9 cellular contexts compared by ENCODE assay signal in the genomic region with DNA sequence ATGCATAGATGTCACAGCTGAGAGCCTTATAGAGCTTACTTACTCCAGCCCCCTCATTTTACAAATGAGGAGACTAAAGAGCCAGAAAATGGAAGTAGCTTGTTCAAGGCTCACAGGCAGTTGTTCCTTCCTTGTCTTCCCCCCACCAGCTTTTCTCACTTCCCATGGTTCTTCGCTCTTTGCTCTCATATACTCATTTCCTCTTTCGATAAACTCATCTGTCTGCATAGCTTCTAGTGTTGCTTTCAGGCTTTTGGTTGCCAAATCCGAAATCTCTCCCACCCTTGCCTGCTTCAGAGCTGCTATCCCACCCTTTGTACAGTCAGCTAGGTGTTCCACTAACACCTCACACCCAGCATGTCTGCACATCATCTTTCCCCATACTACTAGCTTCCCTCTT. TPM values are rescaled to one million over a fixed set of nuclear protein-coding genes. Genes with fewer than 3 reads are reported as not detected.
DNase-seq lines count a peak whose midpoint lies in the region; ATAC-seq and TF ChIP-seq lines count a peak whose summit lies in the region.
"Had no signal": no experiment of that assay in that cellular context is flagged by ENCODE, and none has a peak within 500 bp of the region (broad histone marks: within the 10 kb centered on the region; RNA-seq: fewer than 3 reads in every experiment).

No MANE protein-coding gene starts in this region.

- no peaks in the 10 kb centered on the region for H3K79me2 ChIP-seq in PC-3 (ENCODE audit: low read length)

- H3F3A ChIP-seq in PC-3 (ENCODE audit: low read length, unreplicated experiment): no peaks in the 10 kb centered on the region

- intact Hi-C loops in PC-3 (cut with micrococcal nuclease): no loop called here

- H3K4me2 ChIP-seq in PC-3 (ENCODE audit: low read length): no peak overlapping the region

- no peaks in the 10 kb centered on the region for H3K9me2 ChIP-seq in PC-3 (replicated peaks; ENCODE audit: low read length)

- H2AFZ ChIP-seq in PC-3 (ENCODE audit: low read length): no peak overlapping the region

- H4K20me1 ChIP-seq in PC-3 (ENCODE audit: low read length): no peaks in the 10 kb centered on the region

- ATAC-seq in GM18873 (IDR thresholded peaks at IDR 0.05; ENCODE audit: low FRiP score, unreplicated experiment) (peak; percentile 64), HG02938 (IDR thresholded peaks at IDR 0.05; ENCODE audit: unreplicated experiment) (peak; percentile 74), PC-3 (no peak)

- no peaks in the 10 kb centered on the region for H3K36me3 ChIP-seq in neutrophil
- no peaks in the 10 kb centered on the region for H3K36me3 ChIP-seq in PC-3 (ENCODE audit: low read depth, low read length)

- BruUV-seq in PC-3 (replicated peaks; lab: Mats Ljungman, UMichigan): no TSS peak

- H3K4me1 ChIP-seq in neutrophil (ENCODE audit: control insufficient read depth in 1 of 2, insufficient read depth in 1 of 2, low read depth in 1 of 2, low read length in 1 of 2) (peaks cover 15 to 16% of the 10 kb centered on the region in 2 experiments), PC-3 (ENCODE audit: insufficient read depth, low read length) (no peaks in the 10 kb centered on the region)

- H3K27ac ChIP-seq in neutrophil (peak overlapping the region; percentile 62), PC-3 (ENCODE audit: low read length) (no peak overlapping the region)

- POLR2A ChIA-PET in PC-3 (lab: Charles Lee; ENCODE audit: unreplicated experiment): no interaction called here

- DNase-seq in SKM-1 treated with dmso at 0.1 percent for 144 hours (lab: John Stamatoyannopoulos, UW; ENCODE audit: unreplicated experiment) (peak; percentile 67), PC-3 (no peak), NCI-H226 (no peak), hippocampal formation (lab: John Stamatoyannopoulos, UW) (no peak)
- no peak for DNase-seq in NK-92 treated with Interleukin-12 subunit alpha and Interleukin-12 subunit beta, amount 100 ng/mL, for 24 hours (lab: John Stamatoyannopoulos, UW)
- DNase-seq: IMR-90 had no signal

- H3K27me3 ChIP-seq in neutrophil: no peaks in the 10 kb centered on the region
- H3K27me3 ChIP-seq in PC-3 (ENCODE audit: low read length): no peaks in the 10 kb centered on the region

- H3K4me3 ChIP-seq in neutrophil (ENCODE audit: low read depth in 1 of 2, low read length in 1 of 2) (no peak overlapping the region), PC-3 (ENCODE audit: low read length) (no peak overlapping the region)

- TF ChIP-seq CTCF in neutrophil (IDR thresholded peaks at IDR 0.05) (no peak), PC-3 (conservative IDR thresholded peaks at IDR 0.05; ENCODE audit: low read depth, low read length) (no peak)

- H3K9me3 ChIP-seq in neutrophil (no peaks in the 10 kb centered on the region), PC-3 (ENCODE audit: low read length) (no peaks in the 10 kb centered on the region)

- CTCF ChIA-PET in PC-3 (lab: Charles Lee): no interaction called here

- no peak overlapping the region for H3K9ac ChIP-seq in PC-3 (ENCODE audit: low read length)

RNA-seq across cellular contexts. Expression of a gene that starts 25.0 kb away (rescaled TPM):
- total RNA-seq in PC-3 (2014; rRNA removed): not detected in 2 replicates
- total RNA-seq: IMR-90 had no signal

RNA-seq across cellular contexts. Expression of a gene that starts 53.4 kb away (rescaled TPM):
- 0.23 and 0.29 TPM in 2 replicates for total RNA-seq in PC-3 (2014; rRNA removed)

RNA-seq across cellular contexts. Expression of a gene that starts 55.9 kb away (rescaled TPM):
- 23.5 and 25.2 TPM in 2 replicates for total RNA-seq in PC-3 (2014; rRNA removed)
